1 cellular context compared by ENCODE assay signal in genomic region chr1:212129781-212130180, GRCh38.
TF ChIP-seq lines count a peak whose summit lies in the region.

No MANE protein-coding gene starts in this region.

TF ChIP-seq in HepG2, 621 proteins besides CTCF, POLR2A, EP300 and RAD21 (continued from another document):
- TF ChIP-seq NR2F6 (IDR thresholded peaks at IDR 0.05) (no peak), NR2F6 (CRISPR knock-in tag; IDR thresholded peaks at IDR 0.05) (no peak)
